Comparison of ENCODE assay signal across 17 cellular contexts in the genomic region with DNA sequence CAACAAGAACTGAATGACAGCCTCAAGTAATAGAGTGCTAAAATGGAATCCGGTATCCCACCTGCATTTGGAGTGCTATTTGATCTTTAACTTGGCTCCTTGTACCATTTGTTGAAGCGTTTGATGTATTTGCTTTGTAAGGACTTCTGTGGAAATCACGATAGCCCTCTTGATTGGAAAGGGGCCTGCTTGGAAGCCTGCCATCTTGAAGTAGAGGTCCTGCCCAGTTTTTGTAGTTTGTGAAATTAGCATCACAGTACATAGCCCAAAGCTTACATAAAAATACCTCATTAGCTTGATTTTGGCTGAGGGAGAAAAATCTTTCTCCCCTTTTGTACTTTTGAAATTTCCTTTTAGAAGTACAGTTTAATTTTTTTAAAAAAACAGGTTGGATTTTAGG. TPM values are rescaled to one million over a fixed set of nuclear protein-coding genes. Genes with fewer than 3 reads are reported as not detected.
DNase-seq lines count a peak whose midpoint lies in the region; ATAC-seq and TF ChIP-seq lines count a peak whose summit lies in the region.
"Had no signal": no experiment of that assay in that cellular context is flagged by ENCODE, and none has a peak within 500 bp of the region (broad histone marks: within the 10 kb centered on the region; RNA-seq: fewer than 3 reads in every experiment).

No MANE protein-coding gene starts in this region.

- H3K27ac ChIP-seq in Karpas-422 (ENCODE audit: low read length) (peak overlapping the region; percentile 15), PC-3 (ENCODE audit: low read length) (no peak overlapping the region), uterus (no peak overlapping the region), neural progenitor cell (no peak overlapping the region)
- H3K27ac ChIP-seq: colonic mucosa had no signal

- H3K27me3 ChIP-seq in Karpas-422 (ENCODE audit: low read length) (no peaks in the 10 kb centered on the region), PC-3 (ENCODE audit: low read length) (no peaks in the 10 kb centered on the region), uterus (peaks cover 4 to 13% of the 10 kb centered on the region in 2 donors), neural progenitor cell (peaks cover 11% of the 10 kb centered on the region)
- H3K27me3 ChIP-seq: colonic mucosa had no signal

- no peak for ATAC-seq in PC-3
- ATAC-seq in HG02852 (IDR thresholded peaks at IDR 0.05; ENCODE audit: unreplicated experiment) = no peak

- H3K79me2 ChIP-seq in Karpas-422 (ENCODE audit: low read length) = peaks cover 73% of the 10 kb centered on the region
- H3K79me2 ChIP-seq in PC-3 (ENCODE audit: low read length) = peaks cover 58% of the 10 kb centered on the region
- peaks cover 73% of the 10 kb centered on the region for H3K79me2 ChIP-seq in neural progenitor cell (ENCODE audit: low read depth)

- H3K4me1 ChIP-seq in Karpas-422 (ENCODE audit: low read length) (peaks cover 41% of the 10 kb centered on the region), PC-3 (ENCODE audit: insufficient read depth, low read length) (peaks cover 20% of the 10 kb centered on the region), uterus (peaks cover 0 to 7% of the 10 kb centered on the region in 2 donors), neural progenitor cell (peaks cover 12% of the 10 kb centered on the region)
- H3K4me1 ChIP-seq: colonic mucosa had no signal

- TF ChIP-seq CTCF in PC-3 (conservative IDR thresholded peaks at IDR 0.05; ENCODE audit: low read depth, low read length) (no peak), nephron progenitor cell (IDR thresholded peaks at IDR 0.05) (no peak), uterus (IDR thresholded peaks at IDR 0.05) (no peak), neural progenitor cell (IDR thresholded peaks at IDR 0.05) (no peak)

- no TSS peak for BruUV-seq in PC-3 (replicated peaks; lab: Mats Ljungman, UMichigan)

- CTCF ChIA-PET in activated naive CD4-positive, alpha-beta T cell treated with anti-CD3 and anti-CD28 coated beads, Interleukin-2, amount 10 ng/mL, durations not matched to agents 7 days and 5 days (lab: Charles Lee) = interaction anchor here (0.6 kb wide), 1 partner anchor 1137 kb away, joined by 5 read pairs; no protein-coding TSS in a partner anchor
- CTCF ChIA-PET in activated naive CD4-positive, alpha-beta T cell treated with anti-CD3 and anti-CD28 coated beads for 36 hours (lab: Charles Lee) = interaction anchor here (0.6 kb wide), 2 partner anchors 21 to 56 kb away, joined by 3 read pairs; no protein-coding TSS in a partner anchor
- CTCF ChIA-PET in PC-3 (lab: Charles Lee) = interaction anchor here (0.7 kb wide), 1 partner anchor 40 kb away, joined by 3 read pairs; no protein-coding TSS in a partner anchor

- no peaks in the 10 kb centered on the region for H3K27me3 Mint-ChIP-seq in activated naive CD4-positive, alpha-beta T cell treated with anti-CD3 and anti-CD28 coated beads, Interleukin-2, amount 10 ng/mL, durations not matched to agents 7 days and 5 days
- peaks cover 33% of the 10 kb centered on the region for H3K27me3 Mint-ChIP-seq in activated naive CD4-positive, alpha-beta T cell treated with anti-CD3 and anti-CD28 coated beads for 36 hours (ENCODE audit: low read depth)
- H3K27me3 Mint-ChIP-seq in nephron progenitor cell (ENCODE audit: low read depth, poor library complexity) = no peaks in the 10 kb centered on the region
- peaks cover 2% of the 10 kb centered on the region for H3K27me3 Mint-ChIP-seq in neural progenitor cell (ENCODE audit: insufficient read depth, low read depth)

- H3F3A ChIP-seq in PC-3 (ENCODE audit: low read length, unreplicated experiment) (no peaks in the 10 kb centered on the region), neural progenitor cell (ENCODE audit: low read depth) (no peaks in the 10 kb centered on the region)

- peak overlapping the region; percentile 28 for H3K4me3 Mint-ChIP-seq in activated naive CD4-positive, alpha-beta T cell treated with anti-CD3 and anti-CD28 coated beads, Interleukin-2, amount 10 ng/mL, durations not matched to agents 7 days and 5 days
- H3K4me3 Mint-ChIP-seq in activated naive CD4-positive, alpha-beta T cell treated with anti-CD3 and anti-CD28 coated beads for 36 hours = no peak overlapping the region
- H3K4me3 Mint-ChIP-seq in nephron progenitor cell = peak overlapping the region; percentile 15
- H3K4me3 Mint-ChIP-seq in neural progenitor cell = no peak overlapping the region

- peaks cover 30% of the 10 kb centered on the region for H4K20me1 ChIP-seq in Karpas-422 (ENCODE audit: insufficient read depth, low read depth, low read length)
- H4K20me1 ChIP-seq in PC-3 (ENCODE audit: low read length) = peaks cover 17% of the 10 kb centered on the region; the same call in 1 of the 2 replicates
- peaks cover 35% of the 10 kb centered on the region for H4K20me1 ChIP-seq in neural progenitor cell (ENCODE audit: low read depth)

- no peak for DNase-seq in activated naive CD4-positive, alpha-beta T cell treated with anti-CD3 and anti-CD28 coated beads, Interleukin-2, amount 10 ng/mL, durations not matched to agents 7 days and 5 days
- DNase-seq in activated naive CD4-positive, alpha-beta T cell treated with anti-CD3 and anti-CD28 coated beads for 36 hours = no peak
- DNase-seq in Karpas-422 = no peak
- DNase-seq in PC-3 = no peak
- no peak for DNase-seq in nephron progenitor cell
- no peak for DNase-seq in uterus
- no peak for DNase-seq in neural progenitor cell (ENCODE audit: low spot score)
- DNase-seq: activated effector memory CD4-positive, alpha-beta T cell treated with anti-CD3 and anti-CD28 coated beads, Interleukin-2, amount 50 U/mL, for 16 hours; colonic mucosa; immature natural killer cell; KBM-7; NCI-H1436; NCI-H748 treated with DMSO at 0.1 percent for 48 hours; posterior cingulate gyrus; RPMI8226; stimulated activated CD4-positive, alpha-beta T cell treated with anti-CD3 and anti-CD28 coated beads, Interleukin-4, amount 100 ng/mL, for 4 hours had no signal

- H3K4me3 ChIP-seq in Karpas-422 (ENCODE audit: low read length) (0 out of 2 replicates have a peak overlapping the region, but pooled peaks have one; percentile 84), PC-3 (ENCODE audit: low read length) (peak overlapping the region; percentile 79; the same call in 1 of the 2 replicates), uterus (no peak overlapping the region), neural progenitor cell (no peak overlapping the region)
- H3K4me3 ChIP-seq: colonic mucosa had no signal

- peaks cover 42% of the 10 kb centered on the region for H3K36me3 ChIP-seq in Karpas-422 (ENCODE audit: insufficient read depth, low read length)
- peaks cover 25% of the 10 kb centered on the region; the same call in 1 of the 2 replicates for H3K36me3 ChIP-seq in PC-3 (ENCODE audit: low read depth, low read length)
- no peaks in the 10 kb centered on the region for H3K36me3 ChIP-seq in uterus
- H3K36me3 ChIP-seq in neural progenitor cell = peaks cover 11% of the 10 kb centered on the region
- H3K36me3 ChIP-seq: colonic mucosa had no signal

- peaks cover 45% of the 10 kb centered on the region for H3K36me3 Mint-ChIP-seq in activated naive CD4-positive, alpha-beta T cell treated with anti-CD3 and anti-CD28 coated beads, Interleukin-2, amount 10 ng/mL, durations not matched to agents 7 days and 5 days
- peaks cover 43% of the 10 kb centered on the region for H3K36me3 Mint-ChIP-seq in activated naive CD4-positive, alpha-beta T cell treated with anti-CD3 and anti-CD28 coated beads for 36 hours (ENCODE audit: low read depth)
- H3K36me3 Mint-ChIP-seq in nephron progenitor cell (ENCODE audit: low read depth) (peaks cover 28% of the 10 kb centered on the region), neural progenitor cell (peaks cover 12% of the 10 kb centered on the region)
- H3K36me3 Mint-ChIP-seq: immature natural killer cell had no signal

- no peaks in the 10 kb centered on the region for H3K9me3 ChIP-seq in Karpas-422 (ENCODE audit: low read length)
- H3K9me3 ChIP-seq in PC-3 (ENCODE audit: low read length) = no peaks in the 10 kb centered on the region
- H3K9me3 ChIP-seq in uterus = no peaks in the 10 kb centered on the region
- no peaks in the 10 kb centered on the region for H3K9me3 ChIP-seq in neural progenitor cell (ENCODE audit: low read depth)
- H3K9me3 ChIP-seq: colonic mucosa had no signal

- H3K9me3 Mint-ChIP-seq in activated naive CD4-positive, alpha-beta T cell treated with anti-CD3 and anti-CD28 coated beads, Interleukin-2, amount 10 ng/mL, durations not matched to agents 7 days and 5 days = no peaks in the 10 kb centered on the region
- H3K9me3 Mint-ChIP-seq in activated naive CD4-positive, alpha-beta T cell treated with anti-CD3 and anti-CD28 coated beads for 36 hours = no peaks in the 10 kb centered on the region
- H3K9me3 Mint-ChIP-seq in nephron progenitor cell (no peaks in the 10 kb centered on the region), neural progenitor cell (no peaks in the 10 kb centered on the region)
- H3K9me3 Mint-ChIP-seq: immature natural killer cell had no signal

- TF ChIP-seq POLR2A in uterus (IDR thresholded peaks at IDR 0.05) = no peak

- H3K9ac ChIP-seq in Karpas-422 (ENCODE audit: low read length) (no peak overlapping the region; the same call in 1 of the 2 replicates), PC-3 (ENCODE audit: low read length) (no peak overlapping the region), neural progenitor cell (no peak overlapping the region)

- peak overlapping the region; percentile 76 for H3K4me2 ChIP-seq in Karpas-422 (ENCODE audit: low read depth, low read length, poor library complexity, severe bottlenecking)
- no peak overlapping the region for H3K4me2 ChIP-seq in PC-3 (ENCODE audit: low read length)
- no peak overlapping the region for H3K4me2 ChIP-seq in neural progenitor cell

- no peaks in the 10 kb centered on the region for H3K9me2 ChIP-seq in Karpas-422 (replicated peaks; ENCODE audit: insufficient read depth, low read length)
- no peaks in the 10 kb centered on the region for H3K9me2 ChIP-seq in PC-3 (replicated peaks; ENCODE audit: low read length)

- H3K27ac Mint-ChIP-seq in activated naive CD4-positive, alpha-beta T cell treated with anti-CD3 and anti-CD28 coated beads, Interleukin-2, amount 10 ng/mL, durations not matched to agents 7 days and 5 days = peak overlapping the region; percentile 42
- no peak overlapping the region for H3K27ac Mint-ChIP-seq in activated naive CD4-positive, alpha-beta T cell treated with anti-CD3 and anti-CD28 coated beads for 36 hours
- no peak overlapping the region for H3K27ac Mint-ChIP-seq in nephron progenitor cell
- H3K27ac Mint-ChIP-seq in neural progenitor cell = no peak overlapping the region
- H3K27ac Mint-ChIP-seq: immature natural killer cell had no signal

- intact Hi-C loops in activated naive CD4-positive, alpha-beta T cell treated with anti-CD3 and anti-CD28 coated beads for 36 hours (cut with micrococcal nuclease) = loop anchor here (5.0 to 10.0 kb wide), 3 partner anchors 133 to 970 kb away; a partner anchor contains a TSS
- intact Hi-C loops in PC-3 (cut with micrococcal nuclease) = no loop called here
- intact Hi-C loops in uterus (cut with DNase I; ENCODE audit: low total_unique reads) = no loop called here

- H3K4me1 Mint-ChIP-seq in activated naive CD4-positive, alpha-beta T cell treated with anti-CD3 and anti-CD28 coated beads, Interleukin-2, amount 10 ng/mL, durations not matched to agents 7 days and 5 days = peaks cover 66% of the 10 kb centered on the region
- H3K4me1 Mint-ChIP-seq in activated naive CD4-positive, alpha-beta T cell treated with anti-CD3 and anti-CD28 coated beads for 36 hours (ENCODE audit: low read depth) = peaks cover 14% of the 10 kb centered on the region
- peaks cover 42% of the 10 kb centered on the region for H3K4me1 Mint-ChIP-seq in nephron progenitor cell
- H3K4me1 Mint-ChIP-seq in neural progenitor cell = peaks cover 34% of the 10 kb centered on the region

- POLR2A ChIA-PET in PC-3 (lab: Charles Lee; ENCODE audit: unreplicated experiment) = no interaction called here

- no peak overlapping the region for H2AFZ ChIP-seq in Karpas-422 (ENCODE audit: low read length)
- no peak overlapping the region for H2AFZ ChIP-seq in PC-3 (ENCODE audit: low read length)
- H2AFZ ChIP-seq in neural progenitor cell (replicated peaks) = no peak overlapping the region

RNA-seq across cellular contexts. Expression of a gene that starts 2.7 kb away (rescaled TPM):
- total RNA-seq in activated naive CD4-positive, alpha-beta T cell treated with anti-CD3 and anti-CD28 coated beads for 36 hours = 10 to 100 TPM; 74.0 to 74.7 TPM
- 35.3 and 43.5 TPM in 2 replicates for total RNA-seq in Karpas-422 (2014; rRNA removed; shearing (Covaris generic); ENCODE audit: low replicate concordance)
- total RNA-seq in PC-3 (2014; rRNA removed) = 29.3 and 36.4 TPM in 2 replicates
- total RNA-seq in uterus = 10 to 100 TPM in 1 of 4 donors, 1 to 10 TPM in 1, under 1 TPM in 2; 0.51 to 31.0 (median 4.6) TPM
- total RNA-seq in neural progenitor cell (ENCODE audit: low replicate concordance) = 31.4 and 36.8 TPM in 2 replicates

Comparison
In these comparisons a context has a peak if more than half of its experiments do, and no peak if none do; other contexts are left out.
1. H3K4me3 Mint-ChIP-seq: peak in activated naive CD4-positive, alpha-beta T cell treated with anti-CD3 and anti-CD28 coated beads, Interleukin-2, amount 10 ng/mL, durations not matched to agents 7 days and 5 days (single experiment) and nephron progenitor cell (single experiment); none in activated naive CD4-positive, alpha-beta T cell treated with anti-CD3 and anti-CD28 coated beads for 36 hours (single experiment) and neural progenitor cell (single experiment).
2. H3K4me3 ChIP-seq: peak in Karpas-422 (single experiment) and PC-3 (single experiment); none in uterus (0 of 2) and neural progenitor cell (single experiment).